ENCODE assay signal across 6 cellular contexts in genomic region chr1:145019709-145020108, GRCh38.
DNase-seq lines count a peak whose midpoint lies in the region; ATAC-seq, FAIRE-seq and TF ChIP-seq lines count a peak whose summit lies in the region.
"Not testable (repeated sequence)": the region's sequence is repeated elsewhere in the genome, so short reads cannot be mapped to it uniquely, and the experiment has no call there.

No MANE protein-coding gene starts in this region.

- intact Hi-C loops in activated T-helper 1 cell treated with anti-CD3 and anti-CD28 coated beads, Interleukin-12 subunit alpha, Interleukin-12 subunit beta, Interleukin-2, Interleukin-4 antibody, amounts not matched to agents 30 ng/mL and 10 ng/mL and 1 ng/mL, durations not matched to agents 14 hours and 24 hours and 36 hours (cut with micrococcal nuclease); K562 (cut with micrococcal nuclease); lower lobe of right lung (cut with DNase I); upper lobe of right lung (cut with DNase I): not testable (repeated sequence)

- CTCF ChIA-PET in HEK293 (lab: Yijun Ruan, JAX); K562 (lab: Yijun Ruan, JAX; ENCODE audit: low intra/inter-chr PET ratio): not testable (repeated sequence)

- H3K4me3 Mint-ChIP-seq in activated T-helper 1 cell treated with anti-CD3 and anti-CD28 coated beads, Interleukin-12 subunit alpha, Interleukin-12 subunit beta, Interleukin-2, Interleukin-4 antibody, amounts not matched to agents 30 ng/mL and 10 ng/mL and 1 ng/mL, durations not matched to agents 14 hours and 24 hours and 36 hours; endodermal cell: not testable (repeated sequence)

- TF ChIP-seq RAD21 in K562 (CRISPR knock-in tag; conservative IDR thresholded peaks at IDR 0.05 in 1 of 2, IDR thresholded peaks at IDR 0.05 in 1 of 2) = 0 out of 4 replicates have a peak, but pooled peaks of 1 of the 2 experiments have one; percentile 13

- DNase-seq in activated T-helper 1 cell treated with anti-CD3 and anti-CD28 coated beads, Interleukin-12 subunit alpha, Interleukin-12 subunit beta, Interleukin-2, Interleukin-4 antibody, amounts not matched to agents 30 ng/mL and 10 ng/mL and 1 ng/mL, durations not matched to agents 14 hours and 24 hours and 36 hours (ENCODE audit: low spot score); K562 (ENCODE audit: extremely low read depth in 1 of 4, low spot score in 3 of 4); endodermal cell; lower lobe of right lung; upper lobe of right lung: not testable (repeated sequence)

- not testable (repeated sequence) for TF ChIP-seq EP300 in K562 (IDR thresholded peaks at IDR 0.05; ENCODE audit: low read length)

- H3K9ac ChIP-seq in K562 (ENCODE audit: insufficient read depth in 1 of 2, low read depth in 2 of 2, low read length in 2 of 2); endodermal cell (ENCODE audit: extremely low read depth, low read length, poor library complexity, severe bottlenecking): not testable (repeated sequence)

- BruUV-seq in K562 (replicated peaks; lab: Mats Ljungman, UMichigan) = not testable (repeated sequence)

- H3K36me3 Mint-ChIP-seq in activated T-helper 1 cell treated with anti-CD3 and anti-CD28 coated beads, Interleukin-12 subunit alpha, Interleukin-12 subunit beta, Interleukin-2, Interleukin-4 antibody, amounts not matched to agents 30 ng/mL and 10 ng/mL and 1 ng/mL, durations not matched to agents 14 hours and 24 hours and 36 hours (ENCODE audit: low read depth); endodermal cell (ENCODE audit: low read depth): not testable (repeated sequence)

- H3K9me1 ChIP-seq in K562 (ENCODE audit: control insufficient read depth, insufficient read depth, low read length) = not testable (repeated sequence)

- not testable (repeated sequence) for H3K36me3 ChIP-seq in HEK293 (ENCODE audit: control insufficient read depth in 2 of 2, insufficient read depth in 1 of 2, low read length in 2 of 2); K562 (ENCODE audit: control insufficient read depth, insufficient read depth, low read length); endodermal cell (ENCODE audit: control insufficient read depth, insufficient read depth, low read length); lower lobe of right lung; upper lobe of right lung

- WGBS in K562 (ENCODE audit: insufficient coverage, low coverage, missing lambda C conversion rate) = 55% methylated on average over 1 of the region's 2 CpGs
- 40 to 63% methylated on average over 1 to 2 of the region's 2 CpGs for WGBS in endodermal cell (ENCODE audit: insufficient coverage in 1 of 2, insufficient read length in 1 of 2), 2 experiments

- POLR2A ChIA-PET in HEK293 (lab: Yijun Ruan, JAX); K562 (lab: Yijun Ruan, JAX): not testable (repeated sequence)

- H3K79me2 ChIP-seq in K562 (ENCODE audit: control insufficient read depth, insufficient read depth, low read length) = not testable (repeated sequence)

- not testable (repeated sequence) for H3K27me3 ChIP-seq in K562 (ENCODE audit: control insufficient read depth in 2 of 2, insufficient read depth in 2 of 2, low read length in 2 of 2); endodermal cell (ENCODE audit: control insufficient read depth, insufficient read depth, low read length, poor library complexity, severe bottlenecking); lower lobe of right lung (ENCODE audit: low read depth); upper lobe of right lung

- TF ChIP-seq CTCF in HEK293 (tag by site-specific recombination; IDR thresholded peaks at IDR 0.05); K562 (IDR thresholded peaks at IDR 0.05 in 2 of 3, conservative IDR thresholded peaks at IDR 0.05 in 1 of 3; ENCODE audit: insufficient read depth in 2 of 3, low read depth in 1 of 3, low read length in 3 of 3); endodermal cell (conservative IDR thresholded peaks at IDR 0.05); lower lobe of right lung (IDR thresholded peaks at IDR 0.05); upper lobe of right lung (IDR thresholded peaks at IDR 0.05): not testable (repeated sequence)

- peak overlapping the region; percentile 58 for H3K27ac Mint-ChIP-seq in activated T-helper 1 cell treated with anti-CD3 and anti-CD28 coated beads, Interleukin-12 subunit alpha, Interleukin-12 subunit beta, Interleukin-2, Interleukin-4 antibody, amounts not matched to agents 30 ng/mL and 10 ng/mL and 1 ng/mL, durations not matched to agents 14 hours and 24 hours and 36 hours
- H3K27ac Mint-ChIP-seq in endodermal cell = peak overlapping the region; percentile 11

- H2AFZ ChIP-seq in K562 (ENCODE audit: low read depth, low read length) = not testable (repeated sequence)

- TF ChIP-seq POLR2A in K562 (conservative IDR thresholded peaks at IDR 0.05) = not testable (repeated sequence)

- H3K9me3 ChIP-seq in HEK293 (ENCODE audit: control insufficient read depth, insufficient read depth, low read depth, low read length); K562 (replicated peaks; ENCODE audit: control insufficient read depth, insufficient read depth, low read depth, low read length); endodermal cell (ENCODE audit: control insufficient read depth, low read length); lower lobe of right lung; upper lobe of right lung: not testable (repeated sequence)

- not testable (repeated sequence) for H3K4me1 ChIP-seq in HEK293 (ENCODE audit: control insufficient read depth, insufficient read depth, low read length); K562 (replicated peaks in 1 of 2; ENCODE audit: control insufficient read depth in 2 of 2, insufficient read depth in 2 of 2, low read length in 2 of 2); endodermal cell (ENCODE audit: control insufficient read depth, insufficient read depth, low read length); lower lobe of right lung; upper lobe of right lung

- not testable (repeated sequence) for H3K9me3 Mint-ChIP-seq in activated T-helper 1 cell treated with anti-CD3 and anti-CD28 coated beads, Interleukin-12 subunit alpha, Interleukin-12 subunit beta, Interleukin-2, Interleukin-4 antibody, amounts not matched to agents 30 ng/mL and 10 ng/mL and 1 ng/mL, durations not matched to agents 14 hours and 24 hours and 36 hours; endodermal cell

- peak; percentile 64 for ATAC-seq in K562
- peak; percentile 83 to 87 for ATAC-seq in lower lobe of right lung
- ATAC-seq in upper lobe of right lung = peak; percentile 90

- H3K27ac ChIP-seq in HEK293 (ENCODE audit: extremely low read depth, low read depth, low read length); K562 (ENCODE audit: extremely low read depth, low read depth, low read length); endodermal cell (ENCODE audit: low read depth, low read length); lower lobe of right lung; upper lobe of right lung: not testable (repeated sequence)

- not testable (repeated sequence) for H3K4me3 ChIP-seq in HEK293 (ENCODE audit: low read depth, low read length); K562; endodermal cell (ENCODE audit: low read length); lower lobe of right lung; upper lobe of right lung

- H3K4me2 ChIP-seq in K562 (ENCODE audit: insufficient read depth, low read length) = not testable (repeated sequence)

- FAIRE-seq in K562 (lab: Jason Lieb, UNC) = not testable (repeated sequence)

- H3K27me3 Mint-ChIP-seq in activated T-helper 1 cell treated with anti-CD3 and anti-CD28 coated beads, Interleukin-12 subunit alpha, Interleukin-12 subunit beta, Interleukin-2, Interleukin-4 antibody, amounts not matched to agents 30 ng/mL and 10 ng/mL and 1 ng/mL, durations not matched to agents 14 hours and 24 hours and 36 hours (ENCODE audit: insufficient read depth); endodermal cell (ENCODE audit: insufficient read depth): not testable (repeated sequence)

- peaks cover 10% of the 10 kb centered on the region for H3K4me1 Mint-ChIP-seq in activated T-helper 1 cell treated with anti-CD3 and anti-CD28 coated beads, Interleukin-12 subunit alpha, Interleukin-12 subunit beta, Interleukin-2, Interleukin-4 antibody, amounts not matched to agents 30 ng/mL and 10 ng/mL and 1 ng/mL, durations not matched to agents 14 hours and 24 hours and 36 hours (ENCODE audit: low read depth)
- not testable (repeated sequence) for H3K4me1 Mint-ChIP-seq in endodermal cell

- H4K20me1 ChIP-seq in K562 (replicated peaks; ENCODE audit: control insufficient read depth, insufficient read depth, low read length) = not testable (repeated sequence)

- in situ Hi-C loops in K562 (cut with MboI) = not testable (repeated sequence)

TF ChIP-seq in HEK293, 187 proteins besides CTCF, POLR2A, EP300 and RAD21 (continues in another document):
- TF ChIP-seq ZNF335 (tag by site-specific recombination; conservative IDR thresholded peaks at IDR 0.05) (0 out of 2 replicates have a peak, but pooled peaks have one; percentile 17), ZBTB21 (tag by site-specific recombination; IDR thresholded peaks at IDR 0.05) (peak; percentile 82)

TF ChIP-seq in K562, 482 proteins besides CTCF, POLR2A, EP300 and RAD21 (continues in another document):
- TF ChIP-seq CTBP1 (IDR thresholded peaks at IDR 0.05; ENCODE audit: borderline replicate concordance) = 0 out of 2 replicates have a peak, but pooled peaks have one; percentile 24
- TF ChIP-seq ATF7 (IDR thresholded peaks at IDR 0.05) = peak; percentile 48
